Comparison of ENCODE assay signal across 1 cellular context in genomic region chr3:42979044-42979962, GRCh38.
A peak's percentile ranks its signal among the peaks of the same experiment; 100 is the strongest.
TF ChIP-seq lines count a peak whose summit lies in the region.

TSS of gene GASK1A (plus strand) at chr3:42979311. CDS start at chr3:42979643, 332 bp downstream.

TF ChIP-seq in endothelial cell of umbilical vein, 7 proteins besides CTCF, POLR2A, EP300 and RAD21:
- peak; percentile 96 for TF ChIP-seq EZH2 (IDR thresholded peaks at IDR 0.05; ENCODE audit: borderline replicate concordance, low read depth, low read length, severe bottlenecking)
- TF ChIP-seq FOS (IDR thresholded peaks at IDR 0.05; ENCODE audit: borderline replicate concordance, insufficient read depth, low read length): no peak
